ENCODE assay signal across 8 cellular contexts in the genomic region with DNA sequence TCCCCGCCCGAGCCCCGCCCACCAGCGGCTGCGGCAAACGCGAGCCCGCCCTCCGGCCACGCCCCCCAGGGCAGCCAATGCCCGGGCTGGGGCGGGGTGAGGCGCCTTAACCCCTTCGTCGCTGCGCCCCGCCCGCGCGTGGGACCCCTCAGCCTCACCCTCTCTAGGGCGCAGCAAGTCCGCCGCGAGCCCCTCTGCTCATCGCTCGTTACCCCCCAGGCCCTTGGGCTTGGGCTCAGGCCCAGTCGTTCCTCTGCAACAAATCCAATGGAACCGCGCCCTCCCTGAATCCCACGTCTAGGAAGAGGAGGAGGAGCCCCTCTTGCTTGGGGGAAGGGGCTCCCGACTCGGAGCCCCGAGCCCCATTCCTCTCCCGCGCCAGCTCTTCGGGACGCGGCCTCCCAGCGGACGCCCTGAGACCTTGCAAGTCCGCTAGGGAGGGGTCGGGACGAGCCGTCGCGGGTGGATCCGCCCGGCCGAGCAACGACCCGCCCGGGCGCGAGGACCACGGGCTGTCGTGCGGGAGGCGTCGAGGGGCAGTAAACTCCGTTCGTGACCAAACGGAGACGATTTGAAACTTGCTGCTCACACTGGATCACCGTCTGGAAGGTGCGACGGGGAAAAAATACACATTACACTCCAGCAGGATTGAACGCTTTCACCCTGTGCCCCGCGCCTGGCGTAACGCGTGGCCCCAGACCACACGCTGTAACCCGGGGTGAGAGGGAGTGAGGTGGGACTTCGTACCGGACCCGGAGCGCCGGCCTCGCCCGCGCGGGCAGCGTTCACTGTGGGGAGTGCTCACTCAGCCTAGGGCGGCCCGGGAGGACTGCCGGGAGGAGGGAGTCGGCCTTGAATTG. TPM values are rescaled to one million over a fixed set of nuclear protein-coding genes. Genes with fewer than 3 reads are reported as not detected.
DNase-seq lines count a peak whose midpoint lies in the region; ATAC-seq lines count a peak whose summit lies in the region.

No MANE protein-coding gene starts in this region.

- H3K9ac ChIP-seq in Karpas-422 (ENCODE audit: low read length) = peak overlapping the region; percentile 92

- peak; percentile 94 for DNase-seq in DMS53 (lab: John Stamatoyannopoulos, UW)
- peak; percentile 95 for DNase-seq in Karpas-422
- peak; percentile 89 to 91 for DNase-seq in SJCRH30
- peak; percentile 66 to 95 (median 84) for DNase-seq in activated naive CD4-positive, alpha-beta T cell (lab: John Stamatoyannopoulos, UW)
- DNase-seq in foreskin melanocyte = peak; percentile 61
- peak; percentile 57 for DNase-seq in stromal cell of bone marrow (ENCODE audit: low read depth)

- H3K27me3 ChIP-seq in Karpas-422 (ENCODE audit: low read length) = no peaks in the 10 kb centered on the region
- no peaks in the 10 kb centered on the region for H3K27me3 ChIP-seq in SJCRH30
- H3K27me3 ChIP-seq in neuron (ENCODE audit: insufficient read depth, low read length) = no peaks in the 10 kb centered on the region

- no peaks in the 10 kb centered on the region for H3K9me3 ChIP-seq in Karpas-422 (ENCODE audit: low read length)
- H3K9me3 ChIP-seq in SJCRH30 (replicated peaks) = no peaks in the 10 kb centered on the region
- no peaks in the 10 kb centered on the region for H3K9me3 ChIP-seq in neuron (ENCODE audit: low read length)

- H2AFZ ChIP-seq in Karpas-422 (ENCODE audit: low read length) (no peak overlapping the region), neuron (ENCODE audit: low read depth, low read length) (peak overlapping the region; percentile 97)

- peak overlapping the region; percentile 97; the same call in 1 of the 2 replicates for H3K4me3 ChIP-seq in Karpas-422 (ENCODE audit: low read length)
- peak overlapping the region; percentile 89 for H3K4me3 ChIP-seq in SJCRH30
- peak overlapping the region; percentile 89 for H3K4me3 ChIP-seq in neuron (ENCODE audit: low read length)

- peaks cover 3% of the 10 kb centered on the region; the same call in 1 of the 2 replicates for H4K20me1 ChIP-seq in Karpas-422 (ENCODE audit: insufficient read depth, low read depth, low read length)

- no peaks in the 10 kb centered on the region for H3K9me2 ChIP-seq in Karpas-422 (replicated peaks; ENCODE audit: insufficient read depth, low read length)

- peak overlapping the region; percentile 97 for H3K4me2 ChIP-seq in Karpas-422 (ENCODE audit: low read depth, low read length, poor library complexity, severe bottlenecking)

- ATAC-seq in GM21786 (IDR thresholded peaks at IDR 0.05; ENCODE audit: unreplicated experiment) = peak; percentile 89

- H3K36me3 ChIP-seq in Karpas-422 (ENCODE audit: insufficient read depth, low read length) (no peaks in the 10 kb centered on the region), SJCRH30 (no peaks in the 10 kb centered on the region), neuron (ENCODE audit: insufficient read depth, low read length) (no peaks in the 10 kb centered on the region)

- no peaks in the 10 kb centered on the region for H3K79me2 ChIP-seq in Karpas-422 (ENCODE audit: low read length)

- H3K27ac ChIP-seq in Karpas-422 (ENCODE audit: low read length) (no peak overlapping the region), SJCRH30 (no peak overlapping the region)

- H3K4me1 ChIP-seq in Karpas-422 (ENCODE audit: low read length) (peaks cover 9% of the 10 kb centered on the region), SJCRH30 (peaks cover 8% of the 10 kb centered on the region), neuron (ENCODE audit: insufficient read depth, low read length) (peaks cover 21% of the 10 kb centered on the region)

RNA-seq across cellular contexts. Expression of gene LZTS3, which starts 0.5 kb away (rescaled TPM):
- total RNA-seq in Karpas-422 (2014; rRNA removed; shearing (Covaris generic); ENCODE audit: low replicate concordance) = 3.1 and 9.1 TPM in 2 replicates
- 3.2 and 3.4 TPM in 2 replicates for total RNA-seq in SJCRH30 (2014; rRNA removed; shearing (Covaris generic))

RNA-seq across cellular contexts. Expression of gene FASTKD5, which starts 14.1 kb away (rescaled TPM):
- total RNA-seq in Karpas-422 (2014; rRNA removed; shearing (Covaris generic); ENCODE audit: low replicate concordance) = 13.1 and 17.5 TPM in 2 replicates
- total RNA-seq in SJCRH30 (2014; rRNA removed; shearing (Covaris generic)) = 20.2 and 21.0 TPM in 2 replicates

RNA-seq across cellular contexts. Expression of gene UBOX5, which starts 14.1 kb away (rescaled TPM):
- total RNA-seq in Karpas-422 (2014; rRNA removed; shearing (Covaris generic); ENCODE audit: low replicate concordance) = 2.9 and 4.2 TPM in 2 replicates
- total RNA-seq in SJCRH30 (2014; rRNA removed; shearing (Covaris generic)) = 5.2 and 5.8 TPM in 2 replicates

RNA-seq across cellular contexts. Expression of gene DDRGK1, which starts 30.7 kb away (rescaled TPM):
- 22.0 and 48.5 TPM in 2 replicates for total RNA-seq in Karpas-422 (2014; rRNA removed; shearing (Covaris generic); ENCODE audit: low replicate concordance)
- 15.5 and 16.4 TPM in 2 replicates for total RNA-seq in SJCRH30 (2014; rRNA removed; shearing (Covaris generic))

RNA-seq across cellular contexts. Expression of gene ITPA, which starts 35.5 kb away (rescaled TPM):
- 76.9 and 94.4 TPM in 2 replicates for total RNA-seq in Karpas-422 (2014; rRNA removed; shearing (Covaris generic); ENCODE audit: low replicate concordance)
- 46.4 and 46.5 TPM in 2 replicates for total RNA-seq in SJCRH30 (2014; rRNA removed; shearing (Covaris generic))
